ENCODE assay signal across 16 cellular contexts in the genomic region with DNA sequence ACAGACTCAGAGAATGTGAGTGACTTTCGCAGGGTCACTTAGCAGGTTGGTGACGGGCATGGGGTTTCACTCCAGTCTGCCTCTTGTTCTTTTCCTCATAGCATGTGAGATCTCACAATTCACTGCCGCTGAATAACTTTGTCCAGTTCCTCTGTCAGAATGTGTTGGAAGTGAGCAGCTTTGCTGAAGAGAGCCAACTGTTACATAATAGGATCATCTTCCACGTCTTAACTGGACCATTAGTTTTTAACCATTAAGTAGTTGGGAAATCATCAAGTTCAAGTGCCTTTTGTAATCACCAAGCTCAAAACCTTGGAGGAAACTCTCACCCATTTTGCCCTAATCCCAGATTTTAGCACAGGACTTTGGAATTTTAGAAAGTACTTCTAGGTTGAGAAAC.
"Had no signal": no experiment of that assay in that cellular context is flagged by ENCODE, and none has a peak within 500 bp of the region (broad histone marks: within the 10 kb centered on the region; RNA-seq: fewer than 3 reads in every experiment).

No MANE protein-coding gene starts in this region.

- H3K9me3 ChIP-seq: colonic mucosa, stomach had no signal

- H3K27me3 ChIP-seq: colonic mucosa, stomach had no signal

- H3K9me3 Mint-ChIP-seq: activated T-helper 1 cell treated with anti-CD3 and anti-CD28 coated beads, Interleukin-12 subunit alpha, Interleukin-12 subunit beta, Interleukin-2, Interleukin-4 antibody, amounts not matched to agents 30 ng/mL and 10 ng/mL and 1 ng/mL, durations not matched to agents 14 hours and 24 hours and 36 hours had no signal

- H3K36me3 ChIP-seq: colonic mucosa, stomach, WERI-Rb-1 had no signal

- H3K27me3 Mint-ChIP-seq: activated CD4-positive, alpha-beta T cell treated with anti-CD3 and anti-CD28 coated beads for 36 hours; activated CD8-positive, alpha-beta T cell treated with anti-CD3 and anti-CD28 coated beads for 36 hours had no signal

- H3K27ac ChIP-seq: colonic mucosa, stomach, WERI-Rb-1 had no signal

- H3K4me3 Mint-ChIP-seq: activated CD4-positive, alpha-beta T cell treated with anti-CD3 and anti-CD28 coated beads for 36 hours; activated CD8-positive, alpha-beta T cell treated with anti-CD3 and anti-CD28 coated beads for 36 hours; activated T-helper 1 cell treated with anti-CD3 and anti-CD28 coated beads, Interleukin-12 subunit alpha, Interleukin-12 subunit beta, Interleukin-2, Interleukin-4 antibody, amounts not matched to agents 30 ng/mL and 10 ng/mL and 1 ng/mL, durations not matched to agents 14 hours and 24 hours and 36 hours; nephron progenitor cell had no signal

- H3K4me3 ChIP-seq: colonic mucosa, stomach had no signal

- H3K4me1 ChIP-seq: colonic mucosa had no signal

- FAIRE-seq: astrocyte, endothelial cell of umbilical vein, urothelium cell line had no signal

- ATAC-seq: activated CD4-positive, alpha-beta T cell treated with anti-CD3 and anti-CD28 coated beads for 36 hours; activated CD8-positive, alpha-beta T cell treated with anti-CD3 and anti-CD28 coated beads for 36 hours had no signal

- DNase-seq: activated CD4-positive, alpha-beta T cell treated with anti-CD3 and anti-CD28 coated beads for 36 hours; activated CD8-positive, alpha-beta memory T cell treated with anti-CD3 and anti-CD28 coated beads, Interleukin-2, amount 50 U/mL, for 48 hours; activated CD8-positive, alpha-beta T cell treated with anti-CD3 and anti-CD28 coated beads for 36 hours; activated naive CD4-positive, alpha-beta T cell; colonic mucosa; effector CD4-positive, alpha-beta T cell; hippocampal formation; nephron progenitor cell; stimulated activated CD4-positive, alpha-beta T cell treated with anti-CD3 and anti-CD28 coated beads, Interleukin-4, amount 100 ng/mL, for 4 hours; stomach; T-helper 1 cell; WERI-Rb-1 had no signal

- H3K4me1 Mint-ChIP-seq: activated CD4-positive, alpha-beta T cell treated with anti-CD3 and anti-CD28 coated beads for 36 hours had no signal
